12 cellular contexts compared by ENCODE assay signal in the genomic region with DNA sequence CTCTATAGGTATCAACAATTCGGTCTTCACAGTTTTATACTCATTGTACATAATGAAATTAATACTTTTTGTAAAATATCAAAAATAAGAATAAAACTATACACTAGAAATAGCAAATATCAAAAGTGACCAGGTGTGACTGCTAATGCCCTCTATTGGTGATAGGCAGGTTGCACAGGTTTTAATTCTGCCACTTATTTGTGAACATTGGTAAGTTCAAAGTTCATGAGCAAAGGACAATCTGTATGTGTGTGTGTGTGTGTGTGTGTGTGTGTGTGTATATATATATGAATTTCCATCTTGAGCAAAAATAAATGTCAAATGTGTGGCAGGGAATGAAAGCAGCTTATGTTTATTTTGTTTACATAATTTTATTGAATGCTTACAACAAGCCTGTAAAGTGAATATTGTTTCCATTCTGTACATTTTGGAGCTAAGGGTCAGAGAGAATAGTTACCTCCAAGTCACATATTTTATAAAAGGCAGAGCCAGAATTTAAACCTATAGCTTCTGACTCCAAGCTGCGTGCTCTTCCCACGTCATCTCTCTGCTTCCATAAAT.
DNase-seq lines count a peak whose midpoint lies in the region; ATAC-seq, FAIRE-seq and TF ChIP-seq lines count a peak whose summit lies in the region.
"Had no signal": no experiment of that assay in that cellular context is flagged by ENCODE, and none has a peak within 500 bp of the region (broad histone marks: within the 10 kb centered on the region; RNA-seq: fewer than 3 reads in every experiment).

No MANE protein-coding gene starts in this region.

- no peaks in the 10 kb centered on the region for H3K36me3 ChIP-seq in kidney (ENCODE audit: control insufficient read depth in 1 of 2, insufficient read depth in 2 of 2, low read length in 2 of 2)

- TF ChIP-seq CTCF in GM12864 (IDR thresholded peaks at IDR 0.05; ENCODE audit: low read depth, low read length, missing control alignments) (peak; percentile 52), kidney (IDR thresholded peaks at IDR 0.05; ENCODE audit: borderline replicate concordance, extremely low read depth, insufficient read depth) (peak; percentile 40)

- ATAC-seq in GM21786 (IDR thresholded peaks at IDR 0.05; ENCODE audit: unreplicated experiment): peak; percentile 62
- ATAC-seq in GM21717 (IDR thresholded peaks at IDR 0.05; ENCODE audit: unreplicated experiment): no peak

- H3K4me3 ChIP-seq in GM12864 (ENCODE audit: low read depth, low read length): no peak overlapping the region
- H3K4me3 ChIP-seq in kidney (ENCODE audit: low read length in 2 of 2): no peak overlapping the region

- no peak overlapping the region for H3K27ac ChIP-seq in kidney (ENCODE audit: low read depth in 2 of 2, low read length in 2 of 2)

- H3K9me3 ChIP-seq in kidney (ENCODE audit: control insufficient read depth in 1 of 2, low read length in 2 of 2): peaks cover 3 to 9% of the 10 kb centered on the region in 2 donors

- no peak overlapping the region for H3K9ac ChIP-seq in kidney (ENCODE audit: low read length in 2 of 2)

- no peak for DNase-seq in GM12864 (ENCODE audit: low read depth)
- peak; percentile 32 for DNase-seq in OCI-M1 (lab: John Stamatoyannopoulos, UW)
- no peak for DNase-seq in kidney
- no peak for DNase-seq in GDM1 (lab: John Stamatoyannopoulos, UW)
- DNase-seq in stimulated activated naive CD4-positive, alpha-beta T cell treated with Interleukin-2 at 50 U/mL for 16 hours (lab: John Stamatoyannopoulos, UW): no peak
- no peak for DNase-seq in NCI-H446 treated with DMSO at 0.1 percent for 48 hours (lab: John Stamatoyannopoulos, UW)
- DNase-seq: NCI-H1092, nucleus accumbens, substantia nigra had no signal

- FAIRE-seq in kidney (lab: Jason Lieb, UNC): peak; percentile 3
- FAIRE-seq: endometrium had no signal

- intact Hi-C loops in kidney (cut with DNase I): no loop called here

- H3K4me1 ChIP-seq in kidney (ENCODE audit: control insufficient read depth in 1 of 2, insufficient read depth in 1 of 2, low read depth in 1 of 2, low read length in 2 of 2): no peaks in the 10 kb centered on the region
